Comparison of ENCODE assay signal across 2 cellular contexts in genomic region chr4:181046809-181047208, GRCh38.
TF ChIP-seq lines count a peak whose summit lies in the region.

No MANE protein-coding gene starts in this region.

TF ChIP-seq in GM23338, 12 proteins besides CTCF, POLR2A, EP300 and RAD21 (continued from another document):
- TF ChIP-seq, protein P1, sequence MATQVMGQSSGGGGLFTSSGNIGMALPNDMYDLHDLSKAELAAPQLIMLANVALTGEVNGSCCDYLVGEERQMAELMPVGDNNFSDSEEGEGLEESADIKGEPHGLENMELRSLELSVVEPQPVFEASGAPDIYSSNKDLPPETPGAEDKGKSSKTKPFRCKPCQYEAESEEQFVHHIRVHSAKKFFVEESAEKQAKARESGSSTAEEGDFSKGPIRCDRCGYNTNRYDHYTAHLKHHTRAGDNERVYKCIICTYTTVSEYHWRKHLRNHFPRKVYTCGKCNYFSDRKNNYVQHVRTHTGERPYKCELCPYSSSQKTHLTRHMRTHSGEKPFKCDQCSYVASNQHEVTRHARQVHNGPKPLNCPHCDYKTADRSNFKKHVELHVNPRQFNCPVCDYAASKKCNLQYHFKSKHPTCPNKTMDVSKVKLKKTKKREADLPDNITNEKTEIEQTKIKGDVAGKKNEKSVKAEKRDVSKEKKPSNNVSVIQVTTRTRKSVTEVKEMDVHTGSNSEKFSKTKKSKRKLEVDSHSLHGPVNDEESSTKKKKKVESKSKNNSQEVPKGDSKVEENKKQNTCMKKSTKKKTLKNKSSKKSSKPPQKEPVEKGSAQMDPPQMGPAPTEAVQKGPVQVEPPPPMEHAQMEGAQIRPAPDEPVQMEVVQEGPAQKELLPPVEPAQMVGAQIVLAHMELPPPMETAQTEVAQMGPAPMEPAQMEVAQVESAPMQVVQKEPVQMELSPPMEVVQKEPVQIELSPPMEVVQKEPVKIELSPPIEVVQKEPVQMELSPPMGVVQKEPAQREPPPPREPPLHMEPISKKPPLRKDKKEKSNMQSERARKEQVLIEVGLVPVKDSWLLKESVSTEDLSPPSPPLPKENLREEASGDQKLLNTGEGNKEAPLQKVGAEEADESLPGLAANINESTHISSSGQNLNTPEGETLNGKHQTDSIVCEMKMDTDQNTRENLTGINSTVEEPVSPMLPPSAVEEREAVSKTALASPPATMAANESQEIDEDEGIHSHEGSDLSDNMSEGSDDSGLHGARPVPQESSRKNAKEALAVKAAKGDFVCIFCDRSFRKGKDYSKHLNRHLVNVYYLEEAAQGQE (IDR thresholded peaks at IDR 0.05; ENCODE audit: unreplicated experiment), result no peak

TF ChIP-seq in WTC11, 78 proteins besides CTCF, POLR2A, EP300 and RAD21 (continued from another document):
- TF ChIP-seq, protein P2, sequence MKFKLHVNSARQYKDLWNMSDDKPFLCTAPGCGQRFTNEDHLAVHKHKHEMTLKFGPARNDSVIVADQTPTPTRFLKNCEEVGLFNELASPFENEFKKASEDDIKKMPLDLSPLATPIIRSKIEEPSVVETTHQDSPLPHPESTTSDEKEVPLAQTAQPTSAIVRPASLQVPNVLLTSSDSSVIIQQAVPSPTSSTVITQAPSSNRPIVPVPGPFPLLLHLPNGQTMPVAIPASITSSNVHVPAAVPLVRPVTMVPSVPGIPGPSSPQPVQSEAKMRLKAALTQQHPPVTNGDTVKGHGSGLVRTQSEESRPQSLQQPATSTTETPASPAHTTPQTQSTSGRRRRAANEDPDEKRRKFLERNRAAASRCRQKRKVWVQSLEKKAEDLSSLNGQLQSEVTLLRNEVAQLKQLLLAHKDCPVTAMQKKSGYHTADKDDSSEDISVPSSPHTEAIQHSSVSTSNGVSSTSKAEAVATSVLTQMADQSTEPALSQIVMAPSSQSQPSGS (CRISPR knock-in tag; IDR thresholded peaks at IDR 0.05; ENCODE audit: borderline replicate concordance, low read depth), result no peak
- TF ChIP-seq, protein P3, sequence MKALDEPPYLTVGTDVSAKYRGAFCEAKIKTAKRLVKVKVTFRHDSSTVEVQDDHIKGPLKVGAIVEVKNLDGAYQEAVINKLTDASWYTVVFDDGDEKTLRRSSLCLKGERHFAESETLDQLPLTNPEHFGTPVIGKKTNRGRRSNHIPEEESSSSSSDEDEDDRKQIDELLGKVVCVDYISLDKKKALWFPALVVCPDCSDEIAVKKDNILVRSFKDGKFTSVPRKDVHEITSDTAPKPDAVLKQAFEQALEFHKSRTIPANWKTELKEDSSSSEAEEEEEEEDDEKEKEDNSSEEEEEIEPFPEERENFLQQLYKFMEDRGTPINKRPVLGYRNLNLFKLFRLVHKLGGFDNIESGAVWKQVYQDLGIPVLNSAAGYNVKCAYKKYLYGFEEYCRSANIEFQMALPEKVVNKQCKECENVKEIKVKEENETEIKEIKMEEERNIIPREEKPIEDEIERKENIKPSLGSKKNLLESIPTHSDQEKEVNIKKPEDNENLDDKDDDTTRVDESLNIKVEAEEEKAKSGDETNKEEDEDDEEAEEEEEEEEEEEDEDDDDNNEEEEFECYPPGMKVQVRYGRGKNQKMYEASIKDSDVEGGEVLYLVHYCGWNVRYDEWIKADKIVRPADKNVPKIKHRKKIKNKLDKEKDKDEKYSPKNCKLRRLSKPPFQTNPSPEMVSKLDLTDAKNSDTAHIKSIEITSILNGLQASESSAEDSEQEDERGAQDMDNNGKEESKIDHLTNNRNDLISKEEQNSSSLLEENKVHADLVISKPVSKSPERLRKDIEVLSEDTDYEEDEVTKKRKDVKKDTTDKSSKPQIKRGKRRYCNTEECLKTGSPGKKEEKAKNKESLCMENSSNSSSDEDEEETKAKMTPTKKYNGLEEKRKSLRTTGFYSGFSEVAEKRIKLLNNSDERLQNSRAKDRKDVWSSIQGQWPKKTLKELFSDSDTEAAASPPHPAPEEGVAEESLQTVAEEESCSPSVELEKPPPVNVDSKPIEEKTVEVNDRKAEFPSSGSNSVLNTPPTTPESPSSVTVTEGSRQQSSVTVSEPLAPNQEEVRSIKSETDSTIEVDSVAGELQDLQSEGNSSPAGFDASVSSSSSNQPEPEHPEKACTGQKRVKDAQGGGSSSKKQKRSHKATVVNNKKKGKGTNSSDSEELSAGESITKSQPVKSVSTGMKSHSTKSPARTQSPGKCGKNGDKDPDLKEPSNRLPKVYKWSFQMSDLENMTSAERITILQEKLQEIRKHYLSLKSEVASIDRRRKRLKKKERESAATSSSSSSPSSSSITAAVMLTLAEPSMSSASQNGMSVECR (CRISPR knock-in tag; IDR thresholded peaks at IDR 0.05; ENCODE audit: borderline replicate concordance), result no peak
- TF ChIP-seq, protein P4, sequence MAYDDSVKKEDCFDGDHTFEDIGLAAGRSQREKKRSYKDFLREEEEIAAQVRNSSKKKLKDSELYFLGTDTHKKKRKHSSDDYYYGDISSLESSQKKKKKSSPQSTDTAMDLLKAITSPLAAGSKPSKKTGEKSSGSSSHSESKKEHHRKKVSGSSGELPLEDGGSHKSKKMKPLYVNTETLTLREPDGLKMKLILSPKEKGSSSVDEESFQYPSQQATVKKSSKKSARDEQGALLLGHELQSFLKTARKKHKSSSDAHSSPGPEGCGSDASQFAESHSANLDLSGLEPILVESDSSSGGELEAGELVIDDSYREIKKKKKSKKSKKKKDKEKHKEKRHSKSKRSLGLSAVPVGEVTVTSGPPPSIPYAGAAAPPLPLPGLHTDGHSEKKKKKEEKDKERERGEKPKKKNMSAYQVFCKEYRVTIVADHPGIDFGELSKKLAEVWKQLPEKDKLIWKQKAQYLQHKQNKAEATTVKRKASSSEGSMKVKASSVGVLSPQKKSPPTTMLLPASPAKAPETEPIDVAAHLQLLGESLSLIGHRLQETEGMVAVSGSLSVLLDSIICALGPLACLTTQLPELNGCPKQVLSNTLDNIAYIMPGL (CRISPR knock-in tag; IDR thresholded peaks at IDR 0.05), result no peak
- no peak for TF ChIP-seq IRF2 (CRISPR knock-in tag; IDR thresholded peaks at IDR 0.05; ENCODE audit: borderline replicate concordance, low read depth)
- no peak for TF ChIP-seq ZNF219 (CRISPR knock-in tag; IDR thresholded peaks at IDR 0.05; ENCODE audit: borderline replicate concordance)
- no peak for TF ChIP-seq ZNF317 (CRISPR knock-in tag; IDR thresholded peaks at IDR 0.05; ENCODE audit: borderline replicate concordance, low read depth)
- no peak for TF ChIP-seq TP53 (CRISPR knock-in tag; IDR thresholded peaks at IDR 0.05)
- no peak for TF ChIP-seq ZNF121 (CRISPR knock-in tag; IDR thresholded peaks at IDR 0.05)
- TF ChIP-seq ELF4 (CRISPR knock-in tag; IDR thresholded peaks at IDR 0.05; ENCODE audit: low read depth), result no peak
- no peak for TF ChIP-seq ZNF532 (CRISPR knock-in tag; IDR thresholded peaks at IDR 0.05; ENCODE audit: borderline replicate concordance)
